Comparison of ENCODE assay signal across 25 cellular contexts in genomic region chr5:87139795-87140194, GRCh38.
DNase-seq lines count a peak whose midpoint lies in the region; ATAC-seq, FAIRE-seq and TF ChIP-seq lines count a peak whose summit lies in the region.
"Had no signal": no experiment of that assay in that cellular context is flagged by ENCODE, and none has a peak within 500 bp of the region (broad histone marks: within the 10 kb centered on the region; RNA-seq: fewer than 3 reads in every experiment).

No MANE protein-coding gene starts in this region.

- FAIRE-seq in bronchial epithelial cell (lab: Jason Lieb, UNC), result no peak
- FAIRE-seq: H54, HepG2, K562 had no signal

- intact Hi-C loops in mammary epithelial cell (cut with micrococcal nuclease), result no loop called here
- intact Hi-C loops in breast epithelium (cut with DNase I; ENCODE audit: low total_unique reads), result no loop called here

- no peak overlapping the region for H3K4me2 ChIP-seq in mammary epithelial cell (ENCODE audit: insufficient read depth, low read depth, low read length)
- H3K4me2 ChIP-seq: PC-9 had no signal

- H3K36me3 ChIP-seq in mammary epithelial cell (ENCODE audit: insufficient read depth, low read length) (no peaks in the 10 kb centered on the region), breast epithelium (no peaks in the 10 kb centered on the region), bronchial epithelial cell (ENCODE audit: control insufficient read depth, insufficient read depth, low read length) (no peaks in the 10 kb centered on the region)

- H3K4me3 ChIP-seq in mammary epithelial cell (replicated peaks in 1 of 3; ENCODE audit: insufficient read depth in 1 of 3, low read depth in 2 of 3, low read length in 3 of 3) (no peak overlapping the region), breast epithelium (no peak overlapping the region), bronchial epithelial cell (ENCODE audit: low read depth, low read length) (no peak overlapping the region)
- H3K4me3 ChIP-seq: K562, PC-9 had no signal

- CTCF ChIA-PET in mammary epithelial cell (lab: Charles Lee; ENCODE audit: low non-redundant PET), result interaction anchor here (0.7 kb wide), 1 partner anchor 13 kb away, joined by 6 read pairs; no protein-coding TSS in a partner anchor

- H3K4me3 Mint-ChIP-seq in memory B cell, result no peak overlapping the region
- H3K4me3 Mint-ChIP-seq: B cell; CD8-positive, alpha-beta memory T cell had no signal

- H3K79me2 ChIP-seq in mammary epithelial cell (ENCODE audit: insufficient read depth, low read length), result no peaks in the 10 kb centered on the region

- H3K27ac ChIP-seq in mammary epithelial cell (ENCODE audit: insufficient read depth, low read depth, low read length) (peak overlapping the region; percentile 38), breast epithelium (no peak overlapping the region)
- H3K27ac ChIP-seq: 22Rv1, C4-2B, PC-9, RWPE1 had no signal

- H3K36me3 Mint-ChIP-seq in memory B cell, result no peaks in the 10 kb centered on the region

- H3K9me3 ChIP-seq in mammary epithelial cell (replicated peaks; ENCODE audit: insufficient read depth, low read length) (no peaks in the 10 kb centered on the region), breast epithelium (no peaks in the 10 kb centered on the region)

- H3K27ac Mint-ChIP-seq in memory B cell, result peak overlapping the region; percentile 14
- H3K27ac Mint-ChIP-seq: B cell had no signal

- no peaks in the 10 kb centered on the region for H3K27me3 Mint-ChIP-seq in memory B cell
- H3K27me3 Mint-ChIP-seq: B cell; CD8-positive, alpha-beta memory T cell had no signal

- peaks cover 27% of the 10 kb centered on the region for H3K4me1 ChIP-seq in mammary epithelial cell (ENCODE audit: insufficient read depth, low read length)
- H3K4me1 ChIP-seq in breast epithelium, result no peaks in the 10 kb centered on the region

- H3K9me3 Mint-ChIP-seq in memory B cell, result no peaks in the 10 kb centered on the region

- no peak for TF ChIP-seq POLR2A in breast epithelium (IDR thresholded peaks at IDR 0.05)

- peak overlapping the region; percentile 58 for H2AFZ ChIP-seq in mammary epithelial cell (ENCODE audit: low read depth, low read length)
- H2AFZ ChIP-seq: PC-9 had no signal

- H3K4me1 Mint-ChIP-seq in memory B cell, result peaks cover 21% of the 10 kb centered on the region

- peak; percentile 74 for DNase-seq in mammary epithelial cell
- DNase-seq in breast epithelium (ENCODE audit: low spot score in 2 of 2), result no peak
- DNase-seq in bronchial epithelial cell (ENCODE audit: low read depth), result peak; percentile 81
- DNase-seq in memory B cell (ENCODE audit: low spot score in 2 of 2), result no peak
- no peak for DNase-seq in DMS53 (lab: John Stamatoyannopoulos, UW)
- DNase-seq in iPS-NIHi7 (ENCODE audit: extremely low spot score), result no peak
- no peak for DNase-seq in putamen (ENCODE audit: low spot score)
- DNase-seq: CD8-positive, alpha-beta memory T cell; DMS 273 treated with DMSO at 0.1 percent for 48 hours; DND-41; NCI-H1105 treated with DMSO at 0.1 percent for 48 hours; NCI-H146; NCI-H1930; NCI-H2107; NCI-H524; NCI-H748 treated with DMSO at 0.1 percent for 48 hours; PC-9; SHP77 treated with DMSO at 0.1 percent for 48 hours had no signal

- dilution Hi-C loops in mammary epithelial cell (cut with HindIII; ENCODE audit: low sequenced_read_pairs), result loop anchor here (5.0 kb wide), 1 partner anchor 42 kb away; no protein-coding TSS in a partner anchor

- ATAC-seq in memory B cell (ENCODE audit: low read depth), result no peak
- ATAC-seq: HepG2, K562 had no signal

- BruUV-seq in mammary epithelial cell (replicated peaks; lab: Mats Ljungman, UMichigan), result no TSS peak

- H3K9ac ChIP-seq in mammary epithelial cell (ENCODE audit: insufficient read depth, low read length), result peak overlapping the region; percentile 2

- TF ChIP-seq CTCF in mammary epithelial cell (conservative IDR thresholded peaks at IDR 0.05 in 1 of 2, IDR thresholded peaks at IDR 0.05 in 1 of 2; ENCODE audit: extremely low read depth in 1 of 2, insufficient read depth in 1 of 2, low read depth in 1 of 2, low read length in 2 of 2), result no peak
- TF ChIP-seq CTCF in breast epithelium (IDR thresholded peaks at IDR 0.05), result no peak
- no peak for TF ChIP-seq CTCF in bronchial epithelial cell (IDR thresholded peaks at IDR 0.05; ENCODE audit: insufficient read depth, low read length, severe bottlenecking)

- H3K27me3 ChIP-seq in mammary epithelial cell (ENCODE audit: insufficient read depth, low read length) (no peaks in the 10 kb centered on the region), breast epithelium (no peaks in the 10 kb centered on the region), bronchial epithelial cell (ENCODE audit: control insufficient read depth, insufficient read depth, low read length) (no peaks in the 10 kb centered on the region)

- in situ Hi-C loops in mammary epithelial cell (cut with MboI; ENCODE audit: low sequenced_read_pairs in 2 of 2), result no loop called here

- no peaks in the 10 kb centered on the region for H4K20me1 ChIP-seq in mammary epithelial cell (ENCODE audit: insufficient read depth, low read length)

Comparison
In these comparisons a context has a peak if more than half of its experiments do, and no peak if none do; other contexts are left out.
1. DNase-seq: peak in mammary epithelial cell (single experiment) and bronchial epithelial cell (single experiment); none in breast epithelium (0 of 2), memory B cell (0 of 2), DMS53 (single experiment), iPS-NIHi7 (single experiment) and putamen (single experiment).